Comparison of ENCODE assay signal across 1 cellular context in the genomic region with DNA sequence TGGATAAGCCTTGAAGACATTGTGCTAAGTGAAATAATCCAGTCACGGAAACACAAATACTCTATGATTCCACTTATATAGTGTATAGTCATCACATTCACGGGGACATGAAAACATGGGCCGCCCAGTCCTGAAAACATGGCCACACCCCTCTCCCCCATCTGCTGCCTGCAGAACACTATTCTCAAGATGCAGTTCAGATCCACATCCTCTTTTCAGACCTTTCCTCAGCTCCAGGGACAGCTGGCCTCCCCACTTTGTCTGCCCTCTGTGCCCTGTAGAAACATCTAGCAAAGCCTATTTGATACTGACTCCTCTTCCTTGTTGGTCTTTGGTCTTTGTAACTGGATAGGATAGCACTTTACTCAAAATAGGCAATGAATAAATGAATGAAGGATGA.
TF ChIP-seq lines count a peak whose summit lies in the region.

No MANE protein-coding gene starts in this region.

TF ChIP-seq in K562, 482 proteins besides CTCF, POLR2A, EP300 and RAD21:
- TF ChIP-seq, protein P1, sequence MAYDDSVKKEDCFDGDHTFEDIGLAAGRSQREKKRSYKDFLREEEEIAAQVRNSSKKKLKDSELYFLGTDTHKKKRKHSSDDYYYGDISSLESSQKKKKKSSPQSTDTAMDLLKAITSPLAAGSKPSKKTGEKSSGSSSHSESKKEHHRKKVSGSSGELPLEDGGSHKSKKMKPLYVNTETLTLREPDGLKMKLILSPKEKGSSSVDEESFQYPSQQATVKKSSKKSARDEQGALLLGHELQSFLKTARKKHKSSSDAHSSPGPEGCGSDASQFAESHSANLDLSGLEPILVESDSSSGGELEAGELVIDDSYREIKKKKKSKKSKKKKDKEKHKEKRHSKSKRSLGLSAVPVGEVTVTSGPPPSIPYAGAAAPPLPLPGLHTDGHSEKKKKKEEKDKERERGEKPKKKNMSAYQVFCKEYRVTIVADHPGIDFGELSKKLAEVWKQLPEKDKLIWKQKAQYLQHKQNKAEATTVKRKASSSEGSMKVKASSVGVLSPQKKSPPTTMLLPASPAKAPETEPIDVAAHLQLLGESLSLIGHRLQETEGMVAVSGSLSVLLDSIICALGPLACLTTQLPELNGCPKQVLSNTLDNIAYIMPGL (CRISPR knock-in tag; IDR thresholded peaks at IDR 0.05): no peak
- TF ChIP-seq, protein P2, sequence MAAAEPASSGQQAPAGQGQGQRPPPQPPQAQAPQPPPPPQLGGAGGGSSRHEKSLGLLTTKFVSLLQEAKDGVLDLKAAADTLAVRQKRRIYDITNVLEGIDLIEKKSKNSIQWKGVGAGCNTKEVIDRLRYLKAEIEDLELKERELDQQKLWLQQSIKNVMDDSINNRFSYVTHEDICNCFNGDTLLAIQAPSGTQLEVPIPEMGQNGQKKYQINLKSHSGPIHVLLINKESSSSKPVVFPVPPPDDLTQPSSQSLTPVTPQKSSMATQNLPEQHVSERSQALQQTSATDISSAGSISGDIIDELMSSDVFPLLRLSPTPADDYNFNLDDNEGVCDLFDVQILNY (CRISPR knock-in tag; IDR thresholded peaks at IDR 0.05): no peak
- TF ChIP-seq, protein P3, sequence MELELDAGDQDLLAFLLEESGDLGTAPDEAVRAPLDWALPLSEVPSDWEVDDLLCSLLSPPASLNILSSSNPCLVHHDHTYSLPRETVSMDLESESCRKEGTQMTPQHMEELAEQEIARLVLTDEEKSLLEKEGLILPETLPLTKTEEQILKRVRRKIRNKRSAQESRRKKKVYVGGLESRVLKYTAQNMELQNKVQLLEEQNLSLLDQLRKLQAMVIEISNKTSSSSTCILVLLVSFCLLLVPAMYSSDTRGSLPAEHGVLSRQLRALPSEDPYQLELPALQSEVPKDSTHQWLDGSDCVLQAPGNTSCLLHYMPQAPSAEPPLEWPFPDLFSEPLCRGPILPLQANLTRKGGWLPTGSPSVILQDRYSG (tag; conservative IDR thresholded peaks at IDR 0.05; ENCODE audit: low read depth): no peak
- TF ChIP-seq ZNF316 (IDR thresholded peaks at IDR 0.05) (peak; percentile 17; the same call in 1 of the 2 replicates), C11orf30 (IDR thresholded peaks at IDR 0.05; ENCODE audit: low read depth) (peak; percentile 25; the same call in 1 of the 2 replicates), GTF2E2 (tag; IDR thresholded peaks at IDR 0.05) (no peak), SPI1 (IDR thresholded peaks at IDR 0.05; ENCODE audit: borderline replicate concordance, low read depth, low read length) (peak; percentile 64; the same call in 1 of the 2 replicates), ZNF24 (IDR thresholded peaks at IDR 0.05) (peak; percentile 55; the same call in 1 of the 2 replicates), KDM5B (IDR thresholded peaks at IDR 0.05; ENCODE audit: insufficient replicate concordance, low read depth, low read length) (no peak), ZNF668 (CRISPR knock-in tag; IDR thresholded peaks at IDR 0.05) (no peak)
